In genomic region chr9:35656340-35656739, GRCh38 we compare ENCODE assay signal across 14 cellular contexts. TPM values are rescaled to one million over a fixed set of nuclear protein-coding genes. Genes with fewer than 3 reads are reported as not detected.
A peak's percentile ranks its signal among the peaks of the same experiment; 100 is the strongest.
DNase-seq lines count a peak whose midpoint lies in the region; TF ChIP-seq lines count a peak whose summit lies in the region.
"Had no signal": no experiment of that assay in that cellular context is flagged by ENCODE, and none has a peak within 500 bp of the region (broad histone marks: within the 10 kb centered on the region; RNA-seq: fewer than 3 reads in every experiment).

No MANE protein-coding gene starts in this region.

- CTCF ChIA-PET in activated CD4-positive, alpha-beta memory T cell treated with anti-CD3 and anti-CD28 coated beads for 36 hours (lab: Charles Lee), result interaction anchor here (1.3 to 12.1 kb wide), 4 partner anchors 9 to 73 kb away, joined by 3 to 101 read pairs (median 44); partner anchors contain the start of genes CREB3 and TLN1
- CTCF ChIA-PET in activated CD4-positive, alpha-beta memory T cell treated with anti-CD3 and anti-CD28 coated beads, Interleukin-2, amount 10 ng/mL, durations not matched to agents 7 days and 5 days (lab: Charles Lee), result interaction anchor here (1.5 to 12.1 kb wide), 8 partner anchors 8 to 92 kb away, joined by 4 to 223 read pairs (median 31); partner anchors contain the start of genes ARHGEF39, CD72, CREB3 and GBA2

- POLR2A ChIA-PET in activated CD4-positive, alpha-beta memory T cell treated with anti-CD3 and anti-CD28 coated beads for 36 hours (lab: Charles Lee), result interaction anchor here (1.0 to 3.3 kb wide), 3 partner anchors 8 to 37 kb away, joined by 3 to 43 read pairs (median 4); no protein-coding TSS in a partner anchor
- POLR2A ChIA-PET in activated CD4-positive, alpha-beta memory T cell treated with anti-CD3 and anti-CD28 coated beads, Interleukin-2, amount 10 ng/mL, durations not matched to agents 7 days and 5 days (lab: Charles Lee), result interaction anchor here (1.1 to 11.8 kb wide), 9 partner anchors 8 to 534 kb away, joined by 3 to 257 read pairs (median 3); partner anchors contain the start of genes ARHGEF39, CD72, CLTA and CREB3

- H3K9me3 Mint-ChIP-seq in activated CD4-positive, alpha-beta memory T cell treated with anti-CD3 and anti-CD28 coated beads for 36 hours, result peaks cover 2% of the 10 kb centered on the region
- H3K9me3 Mint-ChIP-seq in activated CD4-positive, alpha-beta memory T cell treated with anti-CD3 and anti-CD28 coated beads, Interleukin-2, amount 10 ng/mL, durations not matched to agents 7 days and 5 days, result no peaks in the 10 kb centered on the region
- H3K9me3 Mint-ChIP-seq: activated CD4-positive, alpha-beta T cell treated with anti-CD3 and anti-CD28 coated beads, Interleukin-2, amount 10 ng/mL, durations not matched to agents 7 days and 5 days had no signal

- H3K4me3 Mint-ChIP-seq in activated CD4-positive, alpha-beta memory T cell treated with anti-CD3 and anti-CD28 coated beads for 36 hours, result peak overlapping the region; percentile 5
- no peak overlapping the region for H3K4me3 Mint-ChIP-seq in activated CD4-positive, alpha-beta memory T cell treated with anti-CD3 and anti-CD28 coated beads, Interleukin-2, amount 10 ng/mL, durations not matched to agents 7 days and 5 days

- H3K4me1 Mint-ChIP-seq in activated CD4-positive, alpha-beta memory T cell treated with anti-CD3 and anti-CD28 coated beads for 36 hours (ENCODE audit: low read depth), result peaks cover 62% of the 10 kb centered on the region
- H3K4me1 Mint-ChIP-seq in activated CD4-positive, alpha-beta memory T cell treated with anti-CD3 and anti-CD28 coated beads, Interleukin-2, amount 10 ng/mL, durations not matched to agents 7 days and 5 days, result peaks cover 59% of the 10 kb centered on the region

- intact Hi-C loops in activated CD4-positive, alpha-beta memory T cell treated with anti-CD3 and anti-CD28 coated beads for 36 hours (cut with micrococcal nuclease), result loop anchor here (5.0 kb wide), 2 partner anchors 41 to 584 kb away; partner anchors contain the start of gene VCP
- intact Hi-C loops in esophagus squamous epithelium (cut with DNase I) (loop anchor here (5.0 kb wide), 1 partner anchor 76 kb away; the partner anchor contains the start of genes CREB3 and TLN1), spleen (cut with DNase I; ENCODE audit: low total_unique reads) (loop anchor here (5.0 kb wide), 1 partner anchor 76 kb away; the partner anchor contains the start of genes CREB3 and TLN1)

- peaks cover 2% of the 10 kb centered on the region for H3K27me3 Mint-ChIP-seq in activated CD4-positive, alpha-beta memory T cell treated with anti-CD3 and anti-CD28 coated beads for 36 hours
- peaks cover 4% of the 10 kb centered on the region for H3K27me3 Mint-ChIP-seq in activated CD4-positive, alpha-beta memory T cell treated with anti-CD3 and anti-CD28 coated beads, Interleukin-2, amount 10 ng/mL, durations not matched to agents 7 days and 5 days

- H3K4me1 ChIP-seq in esophagus squamous epithelium (peaks cover 11 to 48% (median 25%) of the 10 kb centered on the region in 3 donors), spleen (peaks cover 28 to 83% (median 56%) of the 10 kb centered on the region in 6 donors)

- H3K27ac ChIP-seq in esophagus squamous epithelium (peak overlapping the region; percentile 91 to 98 (median 96)), spleen (peak overlapping the region in 6 of 8 donors; percentile 91 to 98 (median 94))
- H3K27ac ChIP-seq: SK-N-MC had no signal

- no peak overlapping the region for H3K4me3 ChIP-seq in NB4 (ENCODE audit: low read depth, low read length)
- no peak overlapping the region for H3K4me3 ChIP-seq in esophagus squamous epithelium
- H3K4me3 ChIP-seq in spleen, result no peak overlapping the region
- H3K4me3 ChIP-seq: SK-N-MC had no signal

- TF ChIP-seq POLR2A in NB4 (IDR thresholded peaks at IDR 0.05; ENCODE audit: extremely low read depth, insufficient read length) (no peak), esophagus squamous epithelium (IDR thresholded peaks at IDR 0.05) (no peak), spleen (IDR thresholded peaks at IDR 0.05) (no peak)

- peaks cover 0 to 14% (median 0%) of the 10 kb centered on the region in 3 donors for H3K36me3 ChIP-seq in esophagus squamous epithelium
- H3K36me3 ChIP-seq in spleen, result peaks cover 0 to 18% (median 11%) of the 10 kb centered on the region in 6 donors

- TF ChIP-seq CTCF in NB4 (IDR thresholded peaks at IDR 0.05; ENCODE audit: low read depth, low read length), result no peak
- no peak for TF ChIP-seq CTCF in esophagus squamous epithelium (IDR thresholded peaks at IDR 0.05)
- TF ChIP-seq CTCF in spleen (IDR thresholded peaks at IDR 0.05 in 8 of 11, conservative IDR thresholded peaks at IDR 0.05 in 3 of 11), result no peak

- no peaks in the 10 kb centered on the region for H3K9me3 ChIP-seq in esophagus squamous epithelium
- H3K9me3 ChIP-seq in spleen, result no peaks in the 10 kb centered on the region
- H3K9me3 ChIP-seq: tibial nerve had no signal

- H3K27me3 ChIP-seq in esophagus squamous epithelium (no peaks in the 10 kb centered on the region), spleen (replicated peaks in 1 of 7) (no peaks in the 10 kb centered on the region)
- H3K27me3 ChIP-seq: tibial nerve had no signal

- H3K36me3 Mint-ChIP-seq in activated CD4-positive, alpha-beta memory T cell treated with anti-CD3 and anti-CD28 coated beads for 36 hours, result peaks cover 23% of the 10 kb centered on the region
- H3K36me3 Mint-ChIP-seq in activated CD4-positive, alpha-beta memory T cell treated with anti-CD3 and anti-CD28 coated beads, Interleukin-2, amount 10 ng/mL, durations not matched to agents 7 days and 5 days (ENCODE audit: low read depth), result peaks cover 29% of the 10 kb centered on the region

- 77 to 80% methylated on average over 12 to 14 of the region's 15 CpGs for WGBS in esophagus squamous epithelium, 2 donors
- 65 to 77% (median 66%) methylated on average over 15 of the region's 15 CpGs for WGBS in spleen, 5 donors

- H3K27ac Mint-ChIP-seq in activated CD4-positive, alpha-beta memory T cell treated with anti-CD3 and anti-CD28 coated beads for 36 hours, result peak overlapping the region; percentile 45
- H3K27ac Mint-ChIP-seq in activated CD4-positive, alpha-beta memory T cell treated with anti-CD3 and anti-CD28 coated beads, Interleukin-2, amount 10 ng/mL, durations not matched to agents 7 days and 5 days, result no peak overlapping the region
- H3K27ac Mint-ChIP-seq: activated CD4-positive, alpha-beta T cell treated with anti-CD3 and anti-CD28 coated beads, Interleukin-2, amount 10 ng/mL, durations not matched to agents 7 days and 5 days had no signal

- DNase-seq in activated CD4-positive, alpha-beta memory T cell treated with anti-CD3 and anti-CD28 coated beads for 36 hours, result no peak
- DNase-seq in activated CD4-positive, alpha-beta memory T cell treated with anti-CD3 and anti-CD28 coated beads, Interleukin-2, amount 10 ng/mL, durations not matched to agents 7 days and 5 days, result no peak
- peak; percentile 64 for DNase-seq in NB4 (ENCODE audit: low read depth)
- DNase-seq in esophagus squamous epithelium (lab: John Stamatoyannopoulos, UW), result no peak
- no peak for DNase-seq in spleen
- no peak for DNase-seq in mesenteric fat pad (ENCODE audit: low spot score)
- DNase-seq in COR-L47 (lab: John Stamatoyannopoulos, UW), result no peak
- no peak for DNase-seq in NCI-H1436 (lab: John Stamatoyannopoulos, UW)
- DNase-seq: activated CD4-positive, alpha-beta T cell treated with anti-CD3 and anti-CD28 coated beads, Interleukin-2, amount 10 ng/mL, durations not matched to agents 7 days and 5 days had no signal

RNA-seq across cellular contexts. Expression of gene RMRP, which starts 1.5 kb away (rescaled TPM):
- over 10,000 TPM; 10,694 to 13,592 TPM for total RNA-seq in activated CD4-positive, alpha-beta memory T cell treated with anti-CD3 and anti-CD28 coated beads for 36 hours
- over 10,000 TPM in 1 of 2 experiments, 1,000 to 10,000 TPM in 1; 9,885 to 10,678 TPM for total RNA-seq in activated CD4-positive, alpha-beta memory T cell treated with anti-CD3 and anti-CD28 coated beads, Interleukin-2, amount 10 ng/mL, durations not matched to agents 7 days and 5 days
- total RNA-seq in esophagus squamous epithelium (1,000 to 10,000 TPM in 3 of 4 donors, 100 to 1,000 TPM in 1; 759 to 4,621 (median 3,503) TPM), spleen (over 10,000 TPM in 5 of 7 donors, 1,000 to 10,000 TPM in 2; 5,541 to 28,996 (median 23,209) TPM), mesenteric fat pad (19,106 TPM)
- polyA plus RNA-seq in spleen, result 100 to 1,000 TPM in 1 of 3 donors, 10 to 100 TPM in 1, not detected in 1; 42.1 to 285 TPM

RNA-seq across cellular contexts. Expression of gene CCDC107, which starts 1.8 kb away (rescaled TPM):
- total RNA-seq in activated CD4-positive, alpha-beta memory T cell treated with anti-CD3 and anti-CD28 coated beads for 36 hours, result 10 to 100 TPM; 15.0 to 15.7 TPM
- total RNA-seq in activated CD4-positive, alpha-beta memory T cell treated with anti-CD3 and anti-CD28 coated beads, Interleukin-2, amount 10 ng/mL, durations not matched to agents 7 days and 5 days, result 10 to 100 TPM; 36.6 to 37.7 TPM
- total RNA-seq in esophagus squamous epithelium (10 to 100 TPM in 3 of 4 donors, 1 to 10 TPM in 1; 6.6 to 19.6 (median 14.2) TPM), spleen (10 to 100 TPM; 14.4 to 24.2 (median 20.8) TPM), mesenteric fat pad (103 TPM)
- polyA plus RNA-seq in spleen, result 10 to 100 TPM; 35.3 to 46.9 (median 37.0) TPM

RNA-seq across cellular contexts. Expression of gene SIT1, which starts 5.6 kb away (rescaled TPM):
- 10 to 100 TPM; 74.6 to 75.8 TPM for total RNA-seq in activated CD4-positive, alpha-beta memory T cell treated with anti-CD3 and anti-CD28 coated beads for 36 hours
- total RNA-seq in activated CD4-positive, alpha-beta memory T cell treated with anti-CD3 and anti-CD28 coated beads, Interleukin-2, amount 10 ng/mL, durations not matched to agents 7 days and 5 days, result 100 to 1,000 TPM; 210 to 214 TPM
- total RNA-seq in esophagus squamous epithelium, result 1 to 10 TPM in 3 of 4 donors, under 1 TPM in 1; 0.42 to 4.2 (median 1.5) TPM
- total RNA-seq in spleen, result 10 to 100 TPM; 24.2 to 44.9 (median 27.5) TPM
- polyA plus RNA-seq in spleen, result 10 to 100 TPM; 71.7 to 82.7 (median 82.7) TPM
- total RNA-seq in mesenteric fat pad, result 1.3 TPM
- total RNA-seq: HT1080, lung microvascular endothelial cell had no signal
- polyA plus RNA-seq: AG04450 had no signal

RNA-seq across cellular contexts. Expression of gene ARHGEF39, which starts 8.7 kb away (rescaled TPM):
- total RNA-seq in activated CD4-positive, alpha-beta memory T cell treated with anti-CD3 and anti-CD28 coated beads for 36 hours, result 10 to 100 TPM; 28.1 to 28.2 TPM
- 10 to 100 TPM; 19.1 to 19.9 TPM for total RNA-seq in activated CD4-positive, alpha-beta memory T cell treated with anti-CD3 and anti-CD28 coated beads, Interleukin-2, amount 10 ng/mL, durations not matched to agents 7 days and 5 days
- 10 to 100 TPM in 1 of 4 donors, 1 to 10 TPM in 3; 1.3 to 17.5 (median 5.1) TPM for total RNA-seq in esophagus squamous epithelium
- 1 to 10 TPM in 6 of 7 donors, under 1 TPM in 1; 0.95 to 2.8 (median 1.4) TPM for total RNA-seq in spleen
- 1 to 10 TPM in 2 of 3 donors, under 1 TPM in 1; 0.89 to 2.9 (median 1.1) TPM for polyA plus RNA-seq in spleen
- total RNA-seq in mesenteric fat pad, result 0.58 TPM

RNA-seq across cellular contexts. Expression of gene CA9, which starts 17.4 kb away (rescaled TPM):
- total RNA-seq in activated CD4-positive, alpha-beta memory T cell treated with anti-CD3 and anti-CD28 coated beads for 36 hours, result 1 to 10 TPM in 1 of 2 experiments, under 1 TPM in 1; 0.90 to 1.6 TPM
- total RNA-seq in activated CD4-positive, alpha-beta memory T cell treated with anti-CD3 and anti-CD28 coated beads, Interleukin-2, amount 10 ng/mL, durations not matched to agents 7 days and 5 days, result 1 to 10 TPM; 1.1 to 1.2 TPM
- 1 to 10 TPM in 1 of 4 donors, not detected in 3; 2.2 TPM for total RNA-seq in esophagus squamous epithelium
- not detected for total RNA-seq in spleen
- polyA plus RNA-seq in spleen, result under 1 TPM in 2 of 3 donors, not detected in 1; 0.26 to 0.30 TPM
- not detected for total RNA-seq in mesenteric fat pad
- total RNA-seq: lung microvascular endothelial cell had no signal

Comparison
In these comparisons a context has a peak if more than half of its experiments do, and no peak if none do; other contexts are left out.
1. RNA of gene SIT1, which starts 5.6 kb away (total RNA-seq): 210 to 214 TPM in activated CD4-positive, alpha-beta memory T cell treated with anti-CD3 and anti-CD28 coated beads, Interleukin-2, amount 10 ng/mL, durations not matched to agents 7 days and 5 days, 74.6 to 75.8 TPM in activated CD4-positive, alpha-beta memory T cell treated with anti-CD3 and anti-CD28 coated beads for 36 hours and 24.2 to 44.9 TPM in spleen; 0.42 to 4.2 TPM in esophagus squamous epithelium and 1.3 TPM in mesenteric fat pad (single experiment); every median in the first group is over 4 times any median in the second.